ENCODE assay signal across 11 cellular contexts in the genomic region with DNA sequence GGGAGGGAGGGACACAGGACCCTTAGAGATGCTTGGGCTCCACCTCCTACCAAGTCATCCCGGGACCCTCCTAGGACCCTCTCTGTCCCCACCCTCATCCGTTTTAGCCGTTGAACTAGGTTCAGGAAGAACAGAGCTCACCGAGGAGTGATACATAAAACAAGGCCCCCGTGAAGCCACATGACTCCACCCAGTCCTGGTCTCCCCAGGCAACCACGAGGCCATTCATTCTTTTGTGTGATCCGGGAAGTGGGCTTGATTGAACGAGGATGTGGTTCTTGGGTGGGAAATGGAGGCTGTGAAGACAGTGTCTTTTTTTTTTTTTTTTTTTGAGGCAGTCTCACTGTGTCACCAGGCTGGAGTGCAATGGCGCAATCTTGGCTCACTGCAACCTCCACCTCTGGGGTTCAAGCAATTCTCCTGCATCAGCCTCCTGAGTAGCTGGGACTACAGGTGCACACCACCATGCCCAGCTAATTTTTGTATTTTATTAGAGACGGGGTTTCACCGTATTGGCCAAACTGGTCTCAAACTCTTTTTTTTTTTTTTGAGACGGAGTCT. TPM values are rescaled to one million over a fixed set of nuclear protein-coding genes. Genes with fewer than 3 reads are reported as not detected.
A peak's percentile ranks its signal among the peaks of the same experiment; 100 is the strongest.
DNase-seq lines count a peak whose midpoint lies in the region; ATAC-seq lines count a peak whose summit lies in the region.
"Had no signal": no experiment of that assay in that cellular context is flagged by ENCODE, and none has a peak within 500 bp of the region (broad histone marks: within the 10 kb centered on the region; RNA-seq: fewer than 3 reads in every experiment).

No MANE protein-coding gene starts in this region.

- H3K27me3 ChIP-seq in CD4-positive, CD25-positive, alpha-beta regulatory T cell (ENCODE audit: control insufficient read depth, insufficient read depth, low read length): no peaks in the 10 kb centered on the region

- peaks cover 39% of the 10 kb centered on the region for H3K4me1 ChIP-seq in CD4-positive, CD25-positive, alpha-beta regulatory T cell (ENCODE audit: control insufficient read depth, insufficient read depth, low read length, poor library complexity, severe bottlenecking)

- ATAC-seq in CD4-positive, CD25-positive, alpha-beta regulatory T cell (ENCODE audit: low read depth in 2 of 2): peak; percentile 97 to 99

- H3K4me1 Mint-ChIP-seq in CD4-positive, CD25-positive, alpha-beta regulatory T cell: peaks cover 11 to 71% (median 30%) of the 10 kb centered on the region in 4 donors

- no peaks in the 10 kb centered on the region for H3K36me3 ChIP-seq in CD4-positive, CD25-positive, alpha-beta regulatory T cell (ENCODE audit: control insufficient read depth, insufficient read depth, low read length)

- peaks cover 0 to 6% (median 0%) of the 10 kb centered on the region in 7 donors for H3K9me3 Mint-ChIP-seq in CD4-positive, CD25-positive, alpha-beta regulatory T cell

- peak overlapping the region; percentile 74 to 84 (median 82) for H3K4me3 Mint-ChIP-seq in CD4-positive, CD25-positive, alpha-beta regulatory T cell

- no peaks in the 10 kb centered on the region for H3K36me3 Mint-ChIP-seq in CD4-positive, CD25-positive, alpha-beta regulatory T cell

- H3K27me3 Mint-ChIP-seq in CD4-positive, CD25-positive, alpha-beta regulatory T cell: peaks cover 13% of the 10 kb centered on the region

- peak overlapping the region; percentile 34 for H3K4me3 ChIP-seq in CD4-positive, CD25-positive, alpha-beta regulatory T cell (ENCODE audit: low read depth, low read length)

- no peaks in the 10 kb centered on the region for H3K9me3 ChIP-seq in CD4-positive, CD25-positive, alpha-beta regulatory T cell (ENCODE audit: control insufficient read depth in 2 of 2, low read length in 2 of 2)

- H3K27ac ChIP-seq in CD4-positive, CD25-positive, alpha-beta regulatory T cell (ENCODE audit: insufficient read depth, low read length, poor library complexity, severe bottlenecking): peak overlapping the region; percentile 58

- DNase-seq in CD4-positive, CD25-positive, alpha-beta regulatory T cell: peak; percentile 64 to 95 (median 93)
- DNase-seq in UCSD-AML1 (lab: John Stamatoyannopoulos, UW; ENCODE audit: unreplicated experiment) (peak; percentile 65), DMS53 (lab: John Stamatoyannopoulos, UW) (no peak), NCI-H1092 treated with DMSO at 0.1 percent for 48 hours (lab: John Stamatoyannopoulos, UW) (no peak), medulla oblongata (ENCODE audit: extremely low spot score) (no peak), Ammon's horn (ENCODE audit: low spot score) (no peak)
- DNase-seq in activated naive CD4-positive, alpha-beta T cell treated with Interleukin-2 at 50 U/mL for 16 hours: peak; percentile 65
- DNase-seq in stimulated activated CD4-positive, alpha-beta T cell treated with anti-CD3 and anti-CD28 coated beads, Interleukin-2, amount 100 ng/mL, for 4 hours (ENCODE audit: low read depth): peak; percentile 35
- DNase-seq: islet precursor cell, NCI-H1436 had no signal

- H3K27ac Mint-ChIP-seq in CD4-positive, CD25-positive, alpha-beta regulatory T cell: peak overlapping the region; percentile 35 to 95 (median 94)

RNA-seq across cellular contexts. Expression of a gene that starts 14.8 kb away (rescaled TPM):
- total RNA-seq in CD4-positive, CD25-positive, alpha-beta regulatory T cell: 0.15 TPM
- polyA plus RNA-seq in CD4-positive, CD25-positive, alpha-beta regulatory T cell: under 1 TPM in 2 of 4 donors, not detected in 2; 0.11 to 0.14 TPM
- polyA plus RNA-seq: BJ had no signal

RNA-seq across cellular contexts. Expression of a gene that starts 24.0 kb away (rescaled TPM):
- not detected for total RNA-seq in CD4-positive, CD25-positive, alpha-beta regulatory T cell
- not detected for polyA plus RNA-seq in CD4-positive, CD25-positive, alpha-beta regulatory T cell
- polyA plus RNA-seq: BJ had no signal

Comparison
In these comparisons a context has a peak if more than half of its experiments do, and no peak if none do; other contexts are left out.
1. DNase-seq: peak in CD4-positive, CD25-positive, alpha-beta regulatory T cell (3 of 3), UCSD-AML1 (single experiment), activated naive CD4-positive, alpha-beta T cell treated with Interleukin-2 at 50 U/mL for 16 hours (single experiment) and stimulated activated CD4-positive, alpha-beta T cell treated with anti-CD3 and anti-CD28 coated beads, Interleukin-2, amount 100 ng/mL, for 4 hours (single experiment); none in DMS53 (single experiment), NCI-H1092 treated with DMSO at 0.1 percent for 48 hours (single experiment), medulla oblongata (single experiment) and Ammon's horn (single experiment).